Comparison of ENCODE assay signal across 9 cellular contexts in genomic region chr1:204989266-204990058, GRCh38. TPM values are rescaled to one million over a fixed set of nuclear protein-coding genes. Genes with fewer than 3 reads are reported as not detected.
A peak's percentile ranks its signal among the peaks of the same experiment; 100 is the strongest.
DNase-seq lines count a peak whose midpoint lies in the region; ATAC-seq and TF ChIP-seq lines count a peak whose summit lies in the region.
"Had no signal": no experiment of that assay in that cellular context is flagged by ENCODE, and none has a peak within 500 bp of the region (broad histone marks: within the 10 kb centered on the region; RNA-seq: fewer than 3 reads in every experiment).

No MANE protein-coding gene starts in this region.

- H3K4me3 ChIP-seq in epithelial cell of proximal tubule (ENCODE audit: low read depth, low read length), result no peak overlapping the region
- H3K4me3 ChIP-seq in mucosa of descending colon, result no peak overlapping the region

- TF ChIP-seq CTCF in Calu3 (IDR thresholded peaks at IDR 0.05; ENCODE audit: unreplicated experiment) (peak; percentile 79), epithelial cell of proximal tubule (conservative IDR thresholded peaks at IDR 0.05; ENCODE audit: low read depth, low read length) (peak; percentile 98), mucosa of descending colon (IDR thresholded peaks at IDR 0.05) (peak; percentile 77)

- intact Hi-C loops in Calu3 (cut with micrococcal nuclease; ENCODE audit: unreplicated experiment), result loop anchor here (1.0 kb wide), 2 partner anchors 72 to 152 kb away; no protein-coding TSS in a partner anchor
- intact Hi-C loops in mucosa of descending colon (cut with DNase I, micrococcal nuclease), result loop anchor here (5.0 kb wide), 1 partner anchor 73 kb away; no protein-coding TSS in a partner anchor

- CTCF ChIA-PET in Calu3 (lab: Charles Lee), result interaction anchor here (0.7 to 3.5 kb wide), 8 partner anchors 8 to 281 kb away, joined by 3 to 95 read pairs (median 4); no protein-coding TSS in a partner anchor

- no peak overlapping the region for H3K4me3 Mint-ChIP-seq in Calu3 (ENCODE audit: low read depth, unreplicated experiment)
- no peak overlapping the region for H3K4me3 Mint-ChIP-seq in stimulated activated memory B cell treated with anti-CD40 and anti-IgM and Interleukin-4, amounts not matched to agents 10 μg/mL and 1 μg/mL and 100 μg/mL, for 72 hours
- H3K4me3 Mint-ChIP-seq: IgD-negative memory B cell had no signal

- no peaks in the 10 kb centered on the region for H3K9me3 Mint-ChIP-seq in Calu3 (ENCODE audit: low read depth, unreplicated experiment)
- no peaks in the 10 kb centered on the region for H3K9me3 Mint-ChIP-seq in stimulated activated memory B cell treated with anti-CD40 and anti-IgM and Interleukin-4, amounts not matched to agents 10 μg/mL and 1 μg/mL and 100 μg/mL, for 72 hours
- H3K9me3 Mint-ChIP-seq: IgD-negative memory B cell had no signal

- H3K4me1 Mint-ChIP-seq in Calu3 (ENCODE audit: low read depth, unreplicated experiment), result no peaks in the 10 kb centered on the region
- peaks cover 25% of the 10 kb centered on the region for H3K4me1 Mint-ChIP-seq in stimulated activated memory B cell treated with anti-CD40 and anti-IgM and Interleukin-4, amounts not matched to agents 10 μg/mL and 1 μg/mL and 100 μg/mL, for 72 hours

- H3K36me3 Mint-ChIP-seq in Calu3 (ENCODE audit: insufficient read depth, unreplicated experiment), result no peaks in the 10 kb centered on the region
- H3K36me3 Mint-ChIP-seq in stimulated activated memory B cell treated with anti-CD40 and anti-IgM and Interleukin-4, amounts not matched to agents 10 μg/mL and 1 μg/mL and 100 μg/mL, for 72 hours, result no peaks in the 10 kb centered on the region
- H3K36me3 Mint-ChIP-seq: IgD-negative memory B cell had no signal

- DNase-seq in Calu3 (peak; percentile 79), HUDEP-2 (lab: John Stamatoyannopoulos, UW; ENCODE audit: unreplicated experiment in 76 of 76) (peak in 59 of 76 experiments; percentile 9 to 82 (median 44)), NOMO-1 treated with DMSO at 0.1 percent for 48 hours (lab: John Stamatoyannopoulos, UW; ENCODE audit: unreplicated experiment) (peak; percentile 49), epithelial cell of proximal tubule (ENCODE audit: low read depth) (peak; percentile 6), mucosa of descending colon (peak in 2 of 3 donors; percentile 65 to 75)
- peak; percentile 37 for DNase-seq in activated CD8-positive, alpha-beta memory T cell treated with anti-CD3 and anti-CD28 coated beads, Interleukin-2, amount 50 U/mL, for 4 hours

- peaks cover 100% of the 10 kb centered on the region for H3K27me3 Mint-ChIP-seq in Calu3 (ENCODE audit: unreplicated experiment)
- H3K27me3 Mint-ChIP-seq in stimulated activated memory B cell treated with anti-CD40 and anti-IgM and Interleukin-4, amounts not matched to agents 10 μg/mL and 1 μg/mL and 100 μg/mL, for 72 hours, result peaks cover 23% of the 10 kb centered on the region

- H3K27ac Mint-ChIP-seq in Calu3 (ENCODE audit: unreplicated experiment), result no peak overlapping the region
- no peak overlapping the region for H3K27ac Mint-ChIP-seq in stimulated activated memory B cell treated with anti-CD40 and anti-IgM and Interleukin-4, amounts not matched to agents 10 μg/mL and 1 μg/mL and 100 μg/mL, for 72 hours
- H3K27ac Mint-ChIP-seq: IgD-negative memory B cell had no signal

- no TSS peak for BruUV-seq in Calu3 (replicated peaks; lab: Mats Ljungman, UMichigan)

- ATAC-seq in mucosa of descending colon (peak; percentile 89), GM18861 (IDR thresholded peaks at IDR 0.05; ENCODE audit: unreplicated experiment) (no peak)
- peak; percentile 48 for ATAC-seq in stimulated activated memory B cell treated with anti-CD40 and anti-IgM and Interleukin-4, amounts not matched to agents 10 μg/mL and 1 μg/mL and 100 μg/mL, for 72 hours

- no peaks in the 10 kb centered on the region for H3K9me3 ChIP-seq in mucosa of descending colon

- no peaks in the 10 kb centered on the region for H3K36me3 ChIP-seq in mucosa of descending colon (ENCODE audit: low read depth)

- no peaks in the 10 kb centered on the region for H3K4me1 ChIP-seq in mucosa of descending colon (ENCODE audit: low read depth)

RNA-seq across cellular contexts. Expression of gene CNTN2, which starts 53.5 kb away (rescaled TPM):
- total RNA-seq in Calu3 (2022) (not detected in 2 replicates), epithelial cell of proximal tubule (not detected in 2 replicates), mucosa of descending colon (1 to 10 TPM in 1 of 3 donors, under 1 TPM in 2; 0.43 to 6.8 (median 0.51) TPM)

Comparison
In these comparisons a context has a peak if more than half of its experiments do, and no peak if none do; other contexts are left out.
1. DNase-seq: peak in every context shown above with its lines; median percentile 79 in Calu3; 70 in mucosa of descending colon; 49 in NOMO-1 treated with DMSO at 0.1 percent for 48 hours; 44 in HUDEP-2; 37 in activated CD8-positive, alpha-beta memory T cell treated with anti-CD3 and anti-CD28 coated beads, Interleukin-2, amount 50 U/mL, for 4 hours; 6 in epithelial cell of proximal tubule.